Comparison of ENCODE assay signal across 10 cellular contexts in the genomic region with DNA sequence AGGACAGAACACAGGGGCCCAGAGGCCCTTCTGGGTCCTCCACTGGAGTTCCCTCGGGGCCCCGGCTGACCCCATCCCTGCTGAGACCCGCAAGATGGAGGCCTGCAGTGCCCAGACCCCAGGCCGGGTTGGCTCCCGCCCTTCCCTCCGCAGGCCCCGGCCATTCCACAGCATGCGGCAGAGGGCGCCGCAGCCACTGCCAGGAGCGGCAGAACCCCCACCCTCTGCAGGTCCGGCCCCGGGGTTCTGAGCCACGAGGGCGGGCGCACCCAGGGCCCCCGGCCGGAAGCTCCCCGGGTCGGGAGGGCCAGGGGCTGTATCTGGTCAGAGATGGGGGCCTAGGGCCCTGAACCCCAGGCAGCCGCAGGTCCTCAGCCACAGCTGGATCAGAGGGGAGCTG. TPM values are rescaled to one million over a fixed set of nuclear protein-coding genes. Genes with fewer than 3 reads are reported as not detected.
DNase-seq lines count a peak whose midpoint lies in the region; ATAC-seq and TF ChIP-seq lines count a peak whose summit lies in the region.
"Had no signal": no experiment of that assay in that cellular context is flagged by ENCODE, and none has a peak within 500 bp of the region (broad histone marks: within the 10 kb centered on the region; RNA-seq: fewer than 3 reads in every experiment).

No MANE protein-coding gene starts in this region.

- no peaks in the 10 kb centered on the region for H3K4me1 Mint-ChIP-seq in activated CD4-positive, alpha-beta T cell treated with anti-CD3 and anti-CD28 coated beads for 36 hours
- no peaks in the 10 kb centered on the region for H3K4me1 Mint-ChIP-seq in activated CD4-positive, alpha-beta memory T cell treated with anti-CD3 and anti-CD28 coated beads for 36 hours (ENCODE audit: low read depth)
- peaks cover 15% of the 10 kb centered on the region for H3K4me1 Mint-ChIP-seq in stimulated activated memory B cell treated with anti-CD40 and anti-IgM and Interleukin-4, amounts not matched to agents 10 μg/mL and 1 μg/mL and 100 μg/mL, for 72 hours
- H3K4me1 Mint-ChIP-seq: nephron had no signal

- no peaks in the 10 kb centered on the region for H3K27me3 ChIP-seq in foreskin keratinocyte

- TF ChIP-seq CTCF in foreskin keratinocyte (conservative IDR thresholded peaks at IDR 0.05) (peak; percentile 77), omental fat pad (IDR thresholded peaks at IDR 0.05) (no peak)

- no peak overlapping the region for H3K27ac ChIP-seq in foreskin keratinocyte

- H3K27ac Mint-ChIP-seq in activated CD4-positive, alpha-beta T cell treated with anti-CD3 and anti-CD28 coated beads for 36 hours: no peak overlapping the region
- no peak overlapping the region for H3K27ac Mint-ChIP-seq in activated CD4-positive, alpha-beta memory T cell treated with anti-CD3 and anti-CD28 coated beads for 36 hours
- peak overlapping the region; percentile 18 for H3K27ac Mint-ChIP-seq in stimulated activated memory B cell treated with anti-CD40 and anti-IgM and Interleukin-4, amounts not matched to agents 10 μg/mL and 1 μg/mL and 100 μg/mL, for 72 hours
- H3K27ac Mint-ChIP-seq: nephron had no signal

- H3K4me1 ChIP-seq in foreskin keratinocyte: no peaks in the 10 kb centered on the region

- no peaks in the 10 kb centered on the region for H3K36me3 Mint-ChIP-seq in activated CD4-positive, alpha-beta T cell treated with anti-CD3 and anti-CD28 coated beads for 36 hours (ENCODE audit: low read depth)
- H3K36me3 Mint-ChIP-seq in activated CD4-positive, alpha-beta memory T cell treated with anti-CD3 and anti-CD28 coated beads for 36 hours: no peaks in the 10 kb centered on the region
- H3K36me3 Mint-ChIP-seq in stimulated activated memory B cell treated with anti-CD40 and anti-IgM and Interleukin-4, amounts not matched to agents 10 μg/mL and 1 μg/mL and 100 μg/mL, for 72 hours: no peaks in the 10 kb centered on the region
- H3K36me3 Mint-ChIP-seq: CD8-positive, alpha-beta memory T cell had no signal

- no peaks in the 10 kb centered on the region for H3K27me3 Mint-ChIP-seq in activated CD4-positive, alpha-beta T cell treated with anti-CD3 and anti-CD28 coated beads for 36 hours
- H3K27me3 Mint-ChIP-seq in activated CD4-positive, alpha-beta memory T cell treated with anti-CD3 and anti-CD28 coated beads for 36 hours: no peaks in the 10 kb centered on the region
- peaks cover 11% of the 10 kb centered on the region for H3K27me3 Mint-ChIP-seq in stimulated activated memory B cell treated with anti-CD40 and anti-IgM and Interleukin-4, amounts not matched to agents 10 μg/mL and 1 μg/mL and 100 μg/mL, for 72 hours
- H3K27me3 Mint-ChIP-seq: CD8-positive, alpha-beta memory T cell had no signal

- peak; percentile 77 for DNase-seq in activated CD4-positive, alpha-beta T cell treated with anti-CD3 and anti-CD28 coated beads for 36 hours
- DNase-seq in activated CD4-positive, alpha-beta T cell treated with anti-CD3 and anti-CD28 coated beads for 1 hour: no peak
- DNase-seq in activated CD4-positive, alpha-beta memory T cell treated with anti-CD3 and anti-CD28 coated beads for 36 hours: peak; percentile 63
- DNase-seq in foreskin keratinocyte: no peak
- DNase-seq in omental fat pad (ENCODE audit: low spot score): no peak
- DNase-seq in NCI-H524 (lab: John Stamatoyannopoulos, UW): no peak

- no peak overlapping the region for H3K4me3 Mint-ChIP-seq in activated CD4-positive, alpha-beta T cell treated with anti-CD3 and anti-CD28 coated beads for 36 hours
- no peak overlapping the region for H3K4me3 Mint-ChIP-seq in activated CD4-positive, alpha-beta memory T cell treated with anti-CD3 and anti-CD28 coated beads for 36 hours
- no peak overlapping the region for H3K4me3 Mint-ChIP-seq in stimulated activated memory B cell treated with anti-CD40 and anti-IgM and Interleukin-4, amounts not matched to agents 10 μg/mL and 1 μg/mL and 100 μg/mL, for 72 hours
- H3K4me3 Mint-ChIP-seq: CD8-positive, alpha-beta memory T cell; nephron had no signal

- no peaks in the 10 kb centered on the region for H3K9me3 Mint-ChIP-seq in activated CD4-positive, alpha-beta T cell treated with anti-CD3 and anti-CD28 coated beads for 36 hours (ENCODE audit: low read depth)
- no peaks in the 10 kb centered on the region for H3K9me3 Mint-ChIP-seq in activated CD4-positive, alpha-beta memory T cell treated with anti-CD3 and anti-CD28 coated beads for 36 hours
- H3K9me3 Mint-ChIP-seq in stimulated activated memory B cell treated with anti-CD40 and anti-IgM and Interleukin-4, amounts not matched to agents 10 μg/mL and 1 μg/mL and 100 μg/mL, for 72 hours: no peaks in the 10 kb centered on the region
- H3K9me3 Mint-ChIP-seq: CD8-positive, alpha-beta memory T cell; nephron had no signal

- POLR2A ChIA-PET in activated CD4-positive, alpha-beta T cell treated with anti-CD3 and anti-CD28 coated beads for 36 hours (lab: Charles Lee): no interaction called here
- POLR2A ChIA-PET in activated CD4-positive, alpha-beta memory T cell treated with anti-CD3 and anti-CD28 coated beads for 36 hours (lab: Charles Lee): no interaction called here

- intact Hi-C loops in activated CD4-positive, alpha-beta T cell treated with anti-CD3 and anti-CD28 coated beads for 36 hours (cut with DNase I, micrococcal nuclease): no loop called here
- intact Hi-C loops in activated CD4-positive, alpha-beta memory T cell treated with anti-CD3 and anti-CD28 coated beads for 36 hours (cut with micrococcal nuclease): no loop called here

- CTCF ChIA-PET in activated CD4-positive, alpha-beta T cell treated with anti-CD3 and anti-CD28 coated beads for 36 hours (lab: Charles Lee): interaction anchor here (0.6 to 1.2 kb wide), 4 partner anchors 16 to 1048 kb away, joined by 3 read pairs; no protein-coding TSS in a partner anchor
- CTCF ChIA-PET in activated CD4-positive, alpha-beta memory T cell treated with anti-CD3 and anti-CD28 coated beads for 36 hours (lab: Charles Lee): interaction anchor here (0.6 to 1.9 kb wide), 3 partner anchors 105 to 249 kb away, joined by 3 to 5 read pairs (median 5); a partner anchor contains a TSS

- peak; percentile 91 for ATAC-seq in activated CD4-positive, alpha-beta T cell treated with anti-CD3 and anti-CD28 coated beads for 36 hours
- ATAC-seq in foreskin keratinocyte: peak; percentile 36
- peak; percentile 74 for ATAC-seq in stimulated activated memory B cell treated with anti-CD40 and anti-IgM and Interleukin-4, amounts not matched to agents 10 μg/mL and 1 μg/mL and 100 μg/mL, for 72 hours
- ATAC-seq in omental fat pad (ENCODE audit: low FRiP score): no peak
- no peak for ATAC-seq in GM21529 (IDR thresholded peaks at IDR 0.05; ENCODE audit: unreplicated experiment)

RNA-seq across cellular contexts. Expression of a gene that starts 2.4 kb away (rescaled TPM):
- total RNA-seq in activated CD4-positive, alpha-beta T cell treated with anti-CD3 and anti-CD28 coated beads for 36 hours: not detected
- total RNA-seq in activated CD4-positive, alpha-beta memory T cell treated with anti-CD3 and anti-CD28 coated beads for 36 hours: not detected
- total RNA-seq in foreskin keratinocyte: not detected in 2 replicates
- polyA plus RNA-seq in foreskin keratinocyte: not detected in 2 replicates
- 1 to 10 TPM in 1 of 4 donors, not detected in 3; 1.9 TPM for total RNA-seq in omental fat pad
- polyA plus RNA-seq: CD8-positive, alpha-beta memory T cell had no signal

RNA-seq across cellular contexts. Expression of a gene that starts 8.0 kb away (rescaled TPM):
- total RNA-seq in activated CD4-positive, alpha-beta T cell treated with anti-CD3 and anti-CD28 coated beads for 36 hours: 10 to 100 TPM; 11.9 to 15.5 TPM
- total RNA-seq in activated CD4-positive, alpha-beta memory T cell treated with anti-CD3 and anti-CD28 coated beads for 36 hours: 10 to 100 TPM; 14.1 to 15.0 TPM
- 20.9 and 22.9 TPM in 2 replicates for total RNA-seq in foreskin keratinocyte
- polyA plus RNA-seq in foreskin keratinocyte: 26.1 and 32.5 TPM in 2 replicates
- 10 to 100 TPM; 11.9 to 24.1 (median 14.4) TPM for total RNA-seq in omental fat pad

RNA-seq across cellular contexts. Expression of a gene that starts 14.0 kb away (rescaled TPM):
- total RNA-seq in activated CD4-positive, alpha-beta T cell treated with anti-CD3 and anti-CD28 coated beads for 36 hours: 10 to 100 TPM; 31.3 to 32.8 TPM
- 10 to 100 TPM; 26.0 to 33.4 TPM for total RNA-seq in activated CD4-positive, alpha-beta memory T cell treated with anti-CD3 and anti-CD28 coated beads for 36 hours
- total RNA-seq in foreskin keratinocyte: 3.6 and 4.3 TPM in 2 replicates
- 2.0 and 2.1 TPM in 2 replicates for polyA plus RNA-seq in foreskin keratinocyte
- 10 to 100 TPM in 3 of 4 donors, 1 to 10 TPM in 1; 8.6 to 36.9 (median 14.2) TPM for total RNA-seq in omental fat pad

RNA-seq across cellular contexts. Expression of a gene that starts 15.8 kb away (rescaled TPM):
- 1 to 10 TPM in 1 of 2 experiments, under 1 TPM in 1; 0.70 to 1.6 TPM for total RNA-seq in activated CD4-positive, alpha-beta T cell treated with anti-CD3 and anti-CD28 coated beads for 36 hours
- 1 to 10 TPM; 1.5 to 3.0 TPM for total RNA-seq in activated CD4-positive, alpha-beta memory T cell treated with anti-CD3 and anti-CD28 coated beads for 36 hours
- 0.07 and 0.14 TPM in 2 replicates for total RNA-seq in foreskin keratinocyte
- polyA plus RNA-seq in foreskin keratinocyte: 0.22 and 0.28 TPM in 2 replicates
- 1 to 10 TPM in 1 of 4 donors, under 1 TPM in 3; 0.19 to 5.7 (median 0.37) TPM for total RNA-seq in omental fat pad
- polyA plus RNA-seq: CD8-positive, alpha-beta memory T cell had no signal

RNA-seq across cellular contexts. Expression of a gene that starts 46.3 kb away (rescaled TPM):
- 10 to 100 TPM; 29.9 to 33.7 TPM for total RNA-seq in activated CD4-positive, alpha-beta T cell treated with anti-CD3 and anti-CD28 coated beads for 36 hours
- 10 to 100 TPM; 27.1 to 33.6 TPM for total RNA-seq in activated CD4-positive, alpha-beta memory T cell treated with anti-CD3 and anti-CD28 coated beads for 36 hours
- total RNA-seq in foreskin keratinocyte: 32.2 and 37.7 TPM in 2 replicates
- 25.2 and 28.2 TPM in 2 replicates for polyA plus RNA-seq in foreskin keratinocyte
- 10 to 100 TPM; 42.6 to 62.3 (median 52.2) TPM for total RNA-seq in omental fat pad

Comparison
In these comparisons a context has a peak if more than half of its experiments do, and no peak if none do; other contexts are left out.
1. DNase-seq: peak in activated CD4-positive, alpha-beta T cell treated with anti-CD3 and anti-CD28 coated beads for 36 hours (single experiment) and activated CD4-positive, alpha-beta memory T cell treated with anti-CD3 and anti-CD28 coated beads for 36 hours (single experiment); none in activated CD4-positive, alpha-beta T cell treated with anti-CD3 and anti-CD28 coated beads for 1 hour (single experiment), foreskin keratinocyte (0 of 2), omental fat pad (single experiment) and NCI-H524 (0 of 2).
2. ATAC-seq: peak in activated CD4-positive, alpha-beta T cell treated with anti-CD3 and anti-CD28 coated beads for 36 hours (single experiment), foreskin keratinocyte (single experiment) and stimulated activated memory B cell treated with anti-CD40 and anti-IgM and Interleukin-4, amounts not matched to agents 10 μg/mL and 1 μg/mL and 100 μg/mL, for 72 hours (single experiment); none in omental fat pad (single experiment) and GM21529 (single experiment).